18 cellular contexts compared by ENCODE assay signal in the genomic region with DNA sequence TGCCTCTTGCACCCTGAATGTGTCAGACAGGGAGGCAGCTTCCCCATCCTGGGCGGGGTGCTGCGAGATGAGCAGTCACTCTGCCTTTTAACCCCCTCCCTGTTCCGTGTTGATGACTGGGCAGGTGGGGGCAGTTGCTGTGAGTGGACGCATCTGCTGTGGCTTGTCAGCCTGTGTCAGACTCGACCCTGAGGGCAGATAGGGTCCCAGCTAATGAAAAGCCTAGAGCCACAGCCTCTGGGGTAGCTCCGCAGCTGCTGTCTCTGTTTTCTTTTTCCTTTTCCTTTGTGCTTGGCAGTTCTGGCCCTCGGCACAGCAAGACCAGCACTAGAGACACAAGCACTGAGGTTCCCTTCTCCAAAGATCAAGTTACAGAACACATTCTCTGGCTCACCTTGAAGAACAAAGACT. TPM values are rescaled to one million over a fixed set of nuclear protein-coding genes. Genes with fewer than 3 reads are reported as not detected.
DNase-seq lines count a peak whose midpoint lies in the region; ATAC-seq and TF ChIP-seq lines count a peak whose summit lies in the region.
"Had no signal": no experiment of that assay in that cellular context is flagged by ENCODE, and none has a peak within 500 bp of the region (broad histone marks: within the 10 kb centered on the region; RNA-seq: fewer than 3 reads in every experiment).

No MANE protein-coding gene starts in this region.

- no peaks in the 10 kb centered on the region for H4K20me1 ChIP-seq in GM23248 (ENCODE audit: insufficient read depth)
- H4K20me1 ChIP-seq: BLaER1 had no signal

- no peaks in the 10 kb centered on the region for H3K9me3 ChIP-seq in HUES64 (ENCODE audit: insufficient read depth, low read depth, low read length)
- H3K9me3 ChIP-seq in iPS-15b (ENCODE audit: control insufficient read depth, insufficient read depth, low read length): no peaks in the 10 kb centered on the region
- H3K9me3 ChIP-seq in GM23248 (ENCODE audit: low read depth): no peaks in the 10 kb centered on the region
- H3K9me3 ChIP-seq: BLaER1, psoas muscle had no signal

- H3K27me3 ChIP-seq in HUES64 (ENCODE audit: insufficient read depth, low read length) (peaks cover 80% of the 10 kb centered on the region), iPS-15b (ENCODE audit: control insufficient read depth, insufficient read depth, low read length) (peaks cover 73% of the 10 kb centered on the region), GM23248 (replicated peaks; ENCODE audit: insufficient read depth) (peaks cover 86% of the 10 kb centered on the region)
- H3K27me3 ChIP-seq: BLaER1 had no signal

- no peak overlapping the region for H3K9ac ChIP-seq in HUES64 (ENCODE audit: low read depth, low read length)
- no peak overlapping the region for H3K9ac ChIP-seq in iPS-15b (ENCODE audit: low read depth, low read length)
- no peak overlapping the region for H3K9ac ChIP-seq in GM23248
- H3K9ac ChIP-seq: BLaER1 had no signal

- peak overlapping the region; percentile 47 for H3K4me3 Mint-ChIP-seq in WTC11
- H3K4me3 Mint-ChIP-seq: activated CD4-positive, alpha-beta T cell treated with anti-CD3 and anti-CD28 coated beads, Interleukin-2, amount 10 ng/mL, durations not matched to agents 7 days and 5 days; activated naive CD8-positive, alpha-beta T cell treated with anti-CD3 and anti-CD28 coated beads, Interleukin-2, amount 10 ng/mL, durations not matched to agents 7 days and 5 days; effector memory CD8-positive, alpha-beta T cell had no signal

- H3K4me1 ChIP-seq in HUES64 (ENCODE audit: insufficient read depth, low read length) (peaks cover 49% of the 10 kb centered on the region), iPS-15b (ENCODE audit: control insufficient read depth, insufficient read depth, low read length) (peaks cover 42% of the 10 kb centered on the region), GM23248 (ENCODE audit: insufficient read depth) (no peaks in the 10 kb centered on the region)
- H3K4me1 ChIP-seq: psoas muscle had no signal

- peak overlapping the region; percentile 14; the same call in 1 of the 2 replicates for H3K4me3 ChIP-seq in HUES64 (ENCODE audit: low read length)
- peak overlapping the region; percentile 27 for H3K4me3 ChIP-seq in iPS-15b (ENCODE audit: low read depth, low read length)
- no peak overlapping the region for H3K4me3 ChIP-seq in GM23248
- H3K4me3 ChIP-seq: BLaER1, psoas muscle had no signal

- TF ChIP-seq CTCF in WTC11 (IDR thresholded peaks at IDR 0.05): no peak

- H3K9me2 ChIP-seq in GM23248 (ENCODE audit: insufficient read depth): no peaks in the 10 kb centered on the region

- intact Hi-C loops in sciatic nerve (cut with DNase I): no loop called here

- H3K27ac ChIP-seq in HUES64 (ENCODE audit: low read depth, low read length) (peak overlapping the region; percentile 49; the same call in 1 of the 2 replicates), GM23248 (no peak overlapping the region)
- H3K27ac ChIP-seq: BLaER1, psoas muscle had no signal

- in situ Hi-C loops in GM23248 (cut with MboI): no loop called here

- H3K79me2 ChIP-seq in GM23248 (ENCODE audit: insufficient read depth): no peaks in the 10 kb centered on the region

- peak overlapping the region; percentile 52; the same call in 1 of the 2 replicates for H3K27ac Mint-ChIP-seq in WTC11
- H3K27ac Mint-ChIP-seq: activated CD4-positive, alpha-beta T cell treated with anti-CD3 and anti-CD28 coated beads, Interleukin-2, amount 10 ng/mL, durations not matched to agents 7 days and 5 days; activated naive CD8-positive, alpha-beta T cell treated with anti-CD3 and anti-CD28 coated beads, Interleukin-2, amount 10 ng/mL, durations not matched to agents 7 days and 5 days; effector memory CD8-positive, alpha-beta T cell had no signal

- H3K36me3 ChIP-seq in HUES64 (ENCODE audit: insufficient read depth, low read length) (no peaks in the 10 kb centered on the region), iPS-15b (ENCODE audit: control insufficient read depth, insufficient read depth, low read length) (no peaks in the 10 kb centered on the region), GM23248 (ENCODE audit: low read depth) (no peaks in the 10 kb centered on the region)
- H3K36me3 ChIP-seq: BLaER1 had no signal

- CTCF ChIA-PET in WTC11 (lab: Charles Lee): interaction anchor here (0.5 to 1.5 kb wide), 8 partner anchors 9 to 139 kb away, joined by 3 to 9 read pairs (median 4); no protein-coding TSS in a partner anchor

- POLR2A ChIA-PET in WTC11 (lab: Charles Lee): no interaction called here

- H3K27me3 Mint-ChIP-seq in WTC11 (ENCODE audit: low read depth): peaks cover 91% of the 10 kb centered on the region

- H3K36me3 Mint-ChIP-seq in WTC11: no peaks in the 10 kb centered on the region
- H3K36me3 Mint-ChIP-seq: activated naive CD8-positive, alpha-beta T cell treated with anti-CD3 and anti-CD28 coated beads, Interleukin-2, amount 10 ng/mL, durations not matched to agents 7 days and 5 days had no signal

- no peaks in the 10 kb centered on the region for H3F3A ChIP-seq in GM23248 (ENCODE audit: insufficient read depth)

- no peak overlapping the region for H3K4me2 ChIP-seq in GM23248 (ENCODE audit: unreplicated experiment)
- H3K4me2 ChIP-seq: BLaER1 had no signal

- H2AFZ ChIP-seq in GM23248: no peak overlapping the region

- ATAC-seq in WTC11: peak; percentile 79
- ATAC-seq in sciatic nerve: peak; percentile 24
- ATAC-seq in HG02571 (IDR thresholded peaks at IDR 0.05; ENCODE audit: unreplicated experiment): no peak
- ATAC-seq: effector memory CD8-positive, alpha-beta T cell; HCT116 had no signal

- DNase-seq in WTC11 (ENCODE audit: low spot score) (peak; percentile 49), sciatic nerve (ENCODE audit: low spot score) (no peak), D341Med (ENCODE audit: low spot score) (no peak), GM23248 (no peak), NCI-H2227 (lab: John Stamatoyannopoulos, UW; ENCODE audit: unreplicated experiment) (no peak)
- DNase-seq: activated CD4-positive, alpha-beta T cell treated with anti-CD3 and anti-CD28 coated beads, Interleukin-2, amount 10 ng/mL, durations not matched to agents 7 days and 5 days; activated naive CD8-positive, alpha-beta T cell treated with anti-CD3 and anti-CD28 coated beads, Interleukin-2, amount 10 ng/mL, durations not matched to agents 7 days and 5 days; activated T-cell treated with anti-CD3 and anti-CD28 coated beads, Interleukin-2, amount 50 U/mL, for 1 hour; DMS53; effector memory CD8-positive, alpha-beta T cell; NCI-H226; psoas muscle; SIG-M5 had no signal

- WGBS in HUES64: 10% methylated on average over 7 of the region's 7 CpGs
- 43 to 47% methylated on average over 7 of the region's 7 CpGs for WGBS in GM23248 (ENCODE audit: low coverage in 1 of 2, low lambda C conversion rate in 2 of 2, missing lambda C conversion rate in 2 of 2), 2 experiments

- H3K9me3 Mint-ChIP-seq in WTC11: no peaks in the 10 kb centered on the region
- H3K9me3 Mint-ChIP-seq: activated CD4-positive, alpha-beta T cell treated with anti-CD3 and anti-CD28 coated beads, Interleukin-2, amount 10 ng/mL, durations not matched to agents 7 days and 5 days; activated naive CD8-positive, alpha-beta T cell treated with anti-CD3 and anti-CD28 coated beads, Interleukin-2, amount 10 ng/mL, durations not matched to agents 7 days and 5 days; effector memory CD8-positive, alpha-beta T cell had no signal

- peaks cover 76% of the 10 kb centered on the region for H3K4me1 Mint-ChIP-seq in WTC11
- H3K4me1 Mint-ChIP-seq: activated CD4-positive, alpha-beta T cell treated with anti-CD3 and anti-CD28 coated beads, Interleukin-2, amount 10 ng/mL, durations not matched to agents 7 days and 5 days had no signal

TF ChIP-seq in WTC11, 78 proteins besides CTCF, POLR2A, EP300 and RAD21 (continues in another document):
- TF ChIP-seq, protein P1, sequence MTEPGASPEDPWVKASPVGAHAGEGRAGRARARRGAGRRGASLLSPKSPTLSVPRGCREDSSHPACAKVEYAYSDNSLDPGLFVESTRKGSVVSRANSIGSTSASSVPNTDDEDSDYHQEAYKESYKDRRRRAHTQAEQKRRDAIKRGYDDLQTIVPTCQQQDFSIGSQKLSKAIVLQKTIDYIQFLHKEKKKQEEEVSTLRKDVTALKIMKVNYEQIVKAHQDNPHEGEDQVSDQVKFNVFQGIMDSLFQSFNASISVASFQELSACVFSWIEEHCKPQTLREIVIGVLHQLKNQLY (CRISPR knock-in tag; IDR thresholded peaks at IDR 0.05): no peak
- TF ChIP-seq AFF4 (CRISPR knock-in tag; IDR thresholded peaks at IDR 0.05; ENCODE audit: borderline replicate concordance) (no peak), FOXP1 (CRISPR knock-in tag; IDR thresholded peaks at IDR 0.05; ENCODE audit: borderline replicate concordance) (no peak), MXD4 (CRISPR knock-in tag; IDR thresholded peaks at IDR 0.05; ENCODE audit: borderline replicate concordance) (no peak)

RNA-seq across cellular contexts. Expression of gene GLCE, which starts 43.0 kb away (rescaled TPM):
- polyA plus RNA-seq in HUES64 (2013, experiment 1 of 2): 10.9 TPM
- 8.7 TPM for polyA plus RNA-seq in HUES64 (2013, experiment 2 of 2)
- 10.7 to 12.5 TPM (median 11.3 TPM) in 3 replicates for total RNA-seq in WTC11 (2021)
- total RNA-seq in sciatic nerve: 16.5 TPM
- 12.4 and 17.1 TPM in 2 replicates for total RNA-seq in GM23248 (2014; rRNA removed; shearing (Covaris generic))
- polyA plus RNA-seq in GM23248 (2016; fragmentation: Nextera tagmentation; extraction: Ambion mirVana): 9.3 and 9.7 TPM in 2 replicates
